ENCODE assay signal across 14 cellular contexts in genomic region chr1:61377242-61377958, GRCh38.
DNase-seq lines count a peak whose midpoint lies in the region; ATAC-seq and TF ChIP-seq lines count a peak whose summit lies in the region.
"Had no signal": no experiment of that assay in that cellular context is flagged by ENCODE, and none has a peak within 500 bp of the region (broad histone marks: within the 10 kb centered on the region; RNA-seq: fewer than 3 reads in every experiment).

No MANE protein-coding gene starts in this region.

- TF ChIP-seq POLR2A in esophagus squamous epithelium (IDR thresholded peaks at IDR 0.05) (no peak), prostate gland (IDR thresholded peaks at IDR 0.05) (no peak)

- no peak overlapping the region for H3K4me3 ChIP-seq in heart right ventricle
- no peak overlapping the region for H3K4me3 ChIP-seq in right cardiac atrium (ENCODE audit: low read length)
- H3K4me3 ChIP-seq in skeletal muscle tissue (ENCODE audit: low read length in 3 of 3), result no peak overlapping the region
- H3K4me3 ChIP-seq in esophagus squamous epithelium, result no peak overlapping the region
- H3K4me3 ChIP-seq in prostate gland, result no peak overlapping the region
- H3K4me3 ChIP-seq: HAP-1 had no signal

- H3K36me3 ChIP-seq in heart right ventricle (peaks cover 0 to 4% (median 0%) of the 10 kb centered on the region in 9 donors), skeletal muscle tissue (ENCODE audit: control insufficient read depth in 3 of 3, insufficient read depth in 3 of 3, low read length in 3 of 3) (no peaks in the 10 kb centered on the region), esophagus squamous epithelium (peaks cover 0 to 5% (median 0%) of the 10 kb centered on the region in 3 donors), prostate gland (no peaks in the 10 kb centered on the region)
- H3K36me3 ChIP-seq: HAP-1 had no signal

- H3K9ac ChIP-seq in skeletal muscle tissue (ENCODE audit: low read depth in 1 of 3, low read length in 3 of 3), result no peak overlapping the region

- H3K27me3 ChIP-seq in heart right ventricle (no peaks in the 10 kb centered on the region), right cardiac atrium (ENCODE audit: control insufficient read depth, insufficient read depth) (no peaks in the 10 kb centered on the region), skeletal muscle tissue (ENCODE audit: control insufficient read depth in 3 of 3, insufficient read depth in 3 of 3, low read length in 3 of 3) (no peaks in the 10 kb centered on the region), esophagus squamous epithelium (no peaks in the 10 kb centered on the region), prostate gland (replicated peaks; ENCODE audit: insufficient read depth) (no peaks in the 10 kb centered on the region)

- DNase-seq in Right ventricle myocardium inferior (ENCODE audit: missing footprints) (no peak), cardiac septum (ENCODE audit: low spot score) (no peak), heart right ventricle (no peak), right cardiac atrium (no peak), esophagus squamous epithelium (lab: John Stamatoyannopoulos, UW) (no peak), prostate gland (ENCODE audit: low spot score) (no peak)
- DNase-seq: CD8-positive, alpha-beta T cell; COR-L47; DND-41; GDM1 had no signal

- H3K27ac ChIP-seq in heart right ventricle (peak overlapping the region in 9 of 10 donors; percentile 36 to 68 (median 54)), right cardiac atrium (ENCODE audit: low read length) (peak overlapping the region; percentile 59), skeletal muscle tissue (ENCODE audit: low read depth, low read length) (peak overlapping the region; percentile 45), esophagus squamous epithelium (no peak overlapping the region), prostate gland (no peak overlapping the region)
- H3K27ac ChIP-seq: 22Rv1 had no signal

- H3K9me3 ChIP-seq in heart right ventricle (no peaks in the 10 kb centered on the region), right cardiac atrium (ENCODE audit: control insufficient read depth, low read length) (no peaks in the 10 kb centered on the region), skeletal muscle tissue (ENCODE audit: control insufficient read depth in 3 of 3, low read length in 3 of 3) (no peaks in the 10 kb centered on the region), esophagus squamous epithelium (no peaks in the 10 kb centered on the region), prostate gland (no peaks in the 10 kb centered on the region)
- H3K9me3 ChIP-seq: HAP-1 had no signal

- TF ChIP-seq CTCF in heart right ventricle (IDR thresholded peaks at IDR 0.05) (no peak), esophagus squamous epithelium (IDR thresholded peaks at IDR 0.05) (no peak), prostate gland (IDR thresholded peaks at IDR 0.05) (no peak)

- intact Hi-C loops in Right ventricle myocardium inferior (cut with DNase I) (no loop called here), cardiac septum (cut with DNase I) (no loop called here), heart right ventricle (cut with DNase I) (loop anchor here in 1 of 10 donors (5.0 kb wide), 1 partner anchor 60 kb away; no protein-coding TSS in a partner anchor), right cardiac atrium (cut with DNase I) (no loop called here), esophagus squamous epithelium (cut with DNase I) (no loop called here), prostate gland (cut with DNase I) (no loop called here)

- H3K4me1 ChIP-seq in heart right ventricle (peaks cover 4 to 47% (median 26%) of the 10 kb centered on the region in 9 donors), right cardiac atrium (ENCODE audit: control insufficient read depth, insufficient read depth, low read length) (peaks cover 1% of the 10 kb centered on the region), skeletal muscle tissue (ENCODE audit: control insufficient read depth in 3 of 3, insufficient read depth in 3 of 3, low read length in 3 of 3) (peaks cover 2 to 7% (median 5%) of the 10 kb centered on the region in 3 donors), esophagus squamous epithelium (no peaks in the 10 kb centered on the region), prostate gland (replicated peaks) (no peaks in the 10 kb centered on the region)

- peak; percentile 77 for ATAC-seq in Right ventricle myocardium inferior
- ATAC-seq in heart right ventricle, result peak in 5 of 8 donors; percentile 30 to 83 (median 68)
- peak in 1 of 2 donors; percentile 44 for ATAC-seq in right cardiac atrium
- ATAC-seq in GM18870 (IDR thresholded peaks at IDR 0.05; ENCODE audit: unreplicated experiment), result no peak
- ATAC-seq: CD8-positive, alpha-beta T cell had no signal

- 29 to 49% methylated on average over 7 of the region's 7 CpGs for WGBS in heart right ventricle, 2 donors
- 50% methylated on average over 7 of the region's 7 CpGs for WGBS in right cardiac atrium
- WGBS in esophagus squamous epithelium, 2 donors, result 79 to 85% methylated on average over 7 of the region's 7 CpGs
- WGBS in prostate gland, result 67% methylated on average over 7 of the region's 7 CpGs

Comparison
In these comparisons a context has a peak if more than half of its experiments do, and no peak if none do; other contexts are left out.
1. H3K27ac ChIP-seq: peak in heart right ventricle (9 of 10), right cardiac atrium (single experiment) and skeletal muscle tissue (single experiment); none in esophagus squamous epithelium (0 of 4) and prostate gland (0 of 2).